ENCODE assay signal across 8 cellular contexts in the genomic region with DNA sequence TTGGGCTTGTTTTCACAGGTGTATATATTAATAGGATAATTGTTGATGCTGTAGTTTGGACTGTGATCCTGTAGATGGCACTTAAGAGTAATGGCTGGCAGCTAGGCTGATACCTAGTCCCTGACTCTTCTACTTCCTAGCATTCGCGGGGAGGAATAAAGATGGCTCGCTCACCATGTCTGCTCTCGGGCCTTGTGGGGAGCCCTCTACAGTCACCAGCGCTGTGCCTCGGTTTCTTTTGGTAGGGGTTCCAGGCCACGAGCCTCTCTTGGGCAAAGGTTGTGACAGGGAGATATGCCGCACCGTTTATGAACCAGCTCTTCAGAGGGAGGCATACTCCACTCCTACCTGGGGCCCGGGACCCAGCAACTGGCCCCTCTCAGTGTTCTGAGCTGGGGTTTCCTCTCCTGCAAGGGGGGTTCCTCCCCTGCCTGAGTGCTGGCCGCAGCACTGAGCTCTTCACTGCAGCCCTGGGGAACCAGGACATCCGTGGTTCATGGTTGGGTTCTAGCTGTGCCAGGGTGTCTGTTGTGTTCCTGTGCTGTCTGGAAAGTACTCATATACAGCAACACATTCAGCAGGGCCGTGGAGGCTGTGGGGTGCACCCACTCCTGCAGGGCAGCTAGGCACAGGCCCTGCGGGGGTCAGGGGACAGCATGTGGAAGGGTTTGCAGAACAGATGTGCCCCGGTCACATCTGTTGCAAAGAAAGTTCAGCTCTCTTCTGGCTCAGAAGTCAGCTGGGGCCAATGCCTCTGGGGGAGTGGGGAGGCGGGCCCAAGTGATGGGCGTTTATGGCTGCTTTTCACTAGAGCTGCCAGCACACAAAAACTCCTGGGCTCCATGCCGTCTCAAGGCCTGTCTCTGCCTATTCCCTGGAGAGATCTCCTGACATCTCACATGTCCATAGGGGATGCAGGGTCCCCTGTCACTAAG.
DNase-seq lines count a peak whose midpoint lies in the region; ATAC-seq and TF ChIP-seq lines count a peak whose summit lies in the region.

No MANE protein-coding gene starts in this region.

- H4K20me1 ChIP-seq in OCI-LY3 (ENCODE audit: insufficient read depth, low read length) = no peaks in the 10 kb centered on the region

- H2AFZ ChIP-seq in OCI-LY3 (ENCODE audit: low read depth, low read length) = peak overlapping the region; percentile 87

- no peaks in the 10 kb centered on the region for H3K79me2 ChIP-seq in OCI-LY3 (ENCODE audit: low read length)

- no peak overlapping the region for H3K9ac ChIP-seq in OCI-LY3 (ENCODE audit: low read length)

- no peaks in the 10 kb centered on the region for H3K36me3 ChIP-seq in OCI-LY3 (replicated peaks; ENCODE audit: low read depth, low read length)

- peak overlapping the region; percentile 44 for H3K4me2 ChIP-seq in OCI-LY3 (ENCODE audit: low read length)

- DNase-seq in left kidney (ENCODE audit: low read depth, low spot score) (peak; percentile 17), KG1 (lab: John Stamatoyannopoulos, UW) (no peak)
- no peak for DNase-seq in stimulated activated CD4-positive, alpha-beta T cell treated with anti-CD3 and anti-CD28 coated beads, Interleukin-4, amount 100 ng/mL, for 4 hours
- no peak for DNase-seq in activated CD8-positive, alpha-beta memory T cell treated with anti-CD3 and anti-CD28 coated beads for 24 hours

- no peak for TF ChIP-seq POLR2A in GM18505 (IDR thresholded peaks at IDR 0.05; ENCODE audit: borderline replicate concordance, extremely low read depth, insufficient read depth, insufficient read length)

- H3K27ac ChIP-seq in OCI-LY3 (ENCODE audit: low read length) = no peak overlapping the region

- ATAC-seq in GM18502 (IDR thresholded peaks at IDR 0.05; ENCODE audit: poor library complexity, unreplicated experiment) (peak; percentile 78), HG02623 (IDR thresholded peaks at IDR 0.05; ENCODE audit: unreplicated experiment) (peak; percentile 64), GM18505 (IDR thresholded peaks at IDR 0.05; ENCODE audit: unreplicated experiment) (no peak)

- TF ChIP-seq CTCF in OCI-LY3 (IDR thresholded peaks at IDR 0.05; ENCODE audit: low read depth, low read length) = peak; percentile 59

- no peaks in the 10 kb centered on the region for H3K9me3 ChIP-seq in OCI-LY3 (ENCODE audit: insufficient read depth, low read length)

- H3K27me3 ChIP-seq in OCI-LY3 (ENCODE audit: low read depth, low read length) = no peaks in the 10 kb centered on the region

- H3K4me3 ChIP-seq in OCI-LY3 (ENCODE audit: low read length) = peak overlapping the region; percentile 40; the same call in 1 of the 2 replicates

- H3K4me1 ChIP-seq in OCI-LY3 (ENCODE audit: low read length) = no peaks in the 10 kb centered on the region
